In the genomic region with DNA sequence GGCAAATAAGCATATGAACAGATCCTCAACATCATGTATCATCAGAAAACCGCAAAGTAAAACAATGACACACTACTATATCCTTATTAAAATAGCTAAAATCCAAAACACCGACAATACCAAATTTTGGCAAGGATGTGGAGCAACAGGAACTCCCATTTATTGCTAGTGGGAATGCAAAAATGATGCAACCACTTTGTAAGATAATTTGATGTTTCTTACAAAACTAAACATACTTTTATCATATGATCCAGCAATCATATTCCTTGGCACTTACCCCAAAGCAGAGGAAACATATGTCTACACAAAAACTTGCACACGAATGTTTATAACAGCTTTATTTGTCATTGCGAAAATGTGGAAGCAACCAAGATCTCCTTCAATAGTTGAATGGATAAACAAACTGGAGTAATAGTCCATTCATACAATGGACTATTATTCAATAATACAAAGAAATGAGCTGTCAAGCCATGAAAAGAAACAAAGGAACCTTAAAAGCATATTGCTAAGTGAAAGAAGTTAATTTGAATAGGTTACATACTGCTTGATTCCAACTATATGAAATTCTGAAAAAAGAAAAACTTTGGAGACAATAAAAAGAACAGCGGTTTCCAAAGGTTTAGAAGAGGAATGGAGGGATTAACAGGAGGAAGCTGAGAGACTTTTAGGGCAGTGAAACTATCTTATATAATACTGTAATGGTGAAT, we compare ENCODE assay signal across 19 cellular contexts.
"Had no signal": no experiment of that assay in that cellular context is flagged by ENCODE, and none has a peak within 500 bp of the region (broad histone marks: within the 10 kb centered on the region; RNA-seq: fewer than 3 reads in every experiment).

No MANE protein-coding gene starts in this region.

- H3K27me3 ChIP-seq: adrenal gland, left lung, sigmoid colon, thyroid gland had no signal

- ATAC-seq: left lung; stimulated activated memory B cell treated with anti-CD40 and anti-IgM and Interleukin-4, amounts not matched to agents 10 μg/mL and 1 μg/mL and 100 μg/mL, for 72 hours had no signal

- H3K4me3 Mint-ChIP-seq: activated naive CD4-positive, alpha-beta T cell treated with anti-CD3 and anti-CD28 coated beads, Interleukin-2, amount 50 U/mL, for 24 hours; nephron; stimulated activated memory B cell treated with anti-CD40 and anti-IgM and Interleukin-4, amounts not matched to agents 10 μg/mL and 1 μg/mL and 100 μg/mL, for 72 hours had no signal

- DNase-seq: activated CD4-positive, alpha-beta T cell treated with anti-CD3 and anti-CD28 coated beads, Interleukin-2, amount 50 U/mL, for 1 hour; activated CD4-positive, CD25-positive, alpha-beta regulatory T cell treated with anti-CD3 and anti-CD28 coated beads, Interleukin-2, amount 50 U/mL, for 72 hours; activated CD8-positive, alpha-beta memory T cell treated with anti-CD3 and anti-CD28 coated beads, Interleukin-2, amount 50 U/mL, for 4 hours; activated gamma-delta T cell; activated T-cell treated with anti-CD3 and anti-CD28 coated beads, Interleukin-2, amount 50 U/mL, for 48 hours; adrenal gland; islet precursor cell; left lung; mammary epithelial cell; midbrain; posterior cingulate gyrus; sigmoid colon; stimulated activated CD4-positive, alpha-beta T cell treated with anti-CD3 and anti-CD28 coated beads, Interleukin-4, amount 100 ng/mL, for 4 hours; SW 1271; T-helper 2 cell; thyroid gland had no signal

- H3K4me1 ChIP-seq: adrenal gland, left lung, sigmoid colon, thyroid gland had no signal

- H3K27me3 Mint-ChIP-seq: activated naive CD4-positive, alpha-beta T cell treated with anti-CD3 and anti-CD28 coated beads, Interleukin-2, amount 50 U/mL, for 24 hours; stimulated activated memory B cell treated with anti-CD40 and anti-IgM and Interleukin-4, amounts not matched to agents 10 μg/mL and 1 μg/mL and 100 μg/mL, for 72 hours had no signal

- H3K36me3 ChIP-seq: thyroid gland had no signal

- H3K4me1 Mint-ChIP-seq: activated naive CD4-positive, alpha-beta T cell treated with anti-CD3 and anti-CD28 coated beads, Interleukin-2, amount 50 U/mL, for 24 hours; nephron; stimulated activated memory B cell treated with anti-CD40 and anti-IgM and Interleukin-4, amounts not matched to agents 10 μg/mL and 1 μg/mL and 100 μg/mL, for 72 hours had no signal

- H3K4me3 ChIP-seq: adrenal gland, left lung, sigmoid colon, thyroid gland had no signal

- H3K9me3 ChIP-seq: thyroid gland had no signal

- H3K27ac Mint-ChIP-seq: activated naive CD4-positive, alpha-beta T cell treated with anti-CD3 and anti-CD28 coated beads, Interleukin-2, amount 50 U/mL, for 24 hours; nephron; stimulated activated memory B cell treated with anti-CD40 and anti-IgM and Interleukin-4, amounts not matched to agents 10 μg/mL and 1 μg/mL and 100 μg/mL, for 72 hours had no signal
